In the genomic region with DNA sequence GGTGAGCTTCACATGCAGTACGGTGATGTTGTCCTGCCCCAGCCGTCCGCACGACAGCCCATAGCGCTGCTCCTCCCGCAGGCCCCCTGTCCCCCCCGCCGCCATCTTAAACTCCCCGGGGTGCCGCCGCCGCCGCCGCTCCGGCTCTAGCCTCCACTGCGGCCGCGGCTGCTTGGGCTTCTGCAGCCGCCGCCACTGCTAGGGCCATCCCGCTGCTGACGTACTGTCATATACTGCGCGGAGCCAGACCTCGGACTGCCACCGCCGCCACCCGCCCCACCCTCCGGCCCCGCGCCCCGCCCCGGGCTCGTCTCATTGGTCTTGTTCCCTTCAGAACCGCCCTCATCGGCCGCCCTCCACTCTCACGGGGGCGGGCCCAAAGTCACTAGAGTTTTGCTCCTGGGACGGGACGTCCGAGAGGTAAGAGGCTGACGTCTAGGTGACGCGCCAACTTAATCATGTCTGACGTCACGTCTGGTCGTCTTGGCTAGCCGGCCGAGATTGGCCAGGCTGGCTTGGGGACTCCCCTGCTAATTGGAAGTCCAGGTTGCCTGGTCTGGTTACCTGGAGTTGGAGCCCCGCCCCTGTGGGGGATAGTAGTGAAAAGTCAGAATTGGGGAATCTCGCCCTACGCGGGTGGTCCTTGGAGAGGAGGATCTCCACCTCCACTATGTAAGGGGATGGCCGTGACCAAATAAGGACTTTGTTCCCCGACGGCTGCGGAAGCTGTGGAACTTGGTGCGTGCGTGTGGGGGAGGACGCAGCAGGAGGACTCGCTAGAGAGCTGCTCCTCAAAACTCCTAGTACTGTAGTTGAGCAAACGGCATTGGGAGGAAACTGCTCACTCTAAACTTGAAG, we compare ENCODE assay signal across 9 cellular contexts. TPM values are rescaled to one million over a fixed set of nuclear protein-coding genes. Genes with fewer than 3 reads are reported as not detected.
A peak's percentile ranks its signal among the peaks of the same experiment; 100 is the strongest.
DNase-seq lines count a peak whose midpoint lies in the region; ATAC-seq, FAIRE-seq and TF ChIP-seq lines count a peak whose summit lies in the region.
"Had no signal": no experiment of that assay in that cellular context is flagged by ENCODE, and none has a peak within 500 bp of the region (broad histone marks: within the 10 kb centered on the region; RNA-seq: fewer than 3 reads in every experiment).

A gene (minus strand): TSS at position 235 of the 858 bp plus-strand sequence. CDS start 130 bp downstream, at position 105.

- intact Hi-C loops in kidney (cut with DNase I), result no loop called here

- H3K9me3 ChIP-seq in kidney (ENCODE audit: control insufficient read depth in 1 of 2, low read length in 2 of 2), result no peaks in the 10 kb centered on the region

- peak; percentile 84 for TF ChIP-seq POLR2A in GM18951 (IDR thresholded peaks at IDR 0.05; ENCODE audit: extremely low read depth, insufficient read depth, insufficient read length)

- in situ Hi-C loops in GM18951 (cut with MboI; ENCODE audit: low sequenced_read_pairs, unreplicated experiment), result no loop called here

- peaks cover 5 to 22% of the 10 kb centered on the region in 2 donors for H3K4me1 ChIP-seq in kidney (ENCODE audit: control insufficient read depth in 1 of 2, insufficient read depth in 1 of 2, low read depth in 1 of 2, low read length in 2 of 2)

- peak within 1 kb of the TSS; percentile 91 to 92 for H3K27ac ChIP-seq in kidney (ENCODE audit: low read depth in 2 of 2, low read length in 2 of 2)

- peak; percentile 89 for ATAC-seq in HG03175 (IDR thresholded peaks at IDR 0.05; ENCODE audit: unreplicated experiment)

- peak within 1 kb of the TSS; percentile 95 to 99 for H3K9ac ChIP-seq in kidney (ENCODE audit: low read length in 2 of 2)

- DNase-seq in AG09319 (ENCODE audit: extremely low read depth, low read depth) (peak; percentile 94), NCI-H446 treated with DMSO at 0.1 percent for 48 hours (lab: John Stamatoyannopoulos, UW) (peak; percentile 82), choroid plexus epithelial cell (ENCODE audit: low read depth) (peak; percentile 99), kidney (peak; percentile 99)
- peak; percentile 95 to 96 for DNase-seq in activated CD4-positive, alpha-beta T cell treated with anti-CD3 and anti-CD28 coated beads for 4 hours
- DNase-seq in stimulated activated CD4-positive, alpha-beta T cell treated with anti-CD3 and anti-CD28 coated beads, Interleukin-15, amount 100 ng/mL, for 1 hour (ENCODE audit: low read depth in 1 of 2, low spot score in 1 of 2), result peak; percentile 85 to 94

- peak within 1 kb of the TSS; percentile 80 for H3K4me3 ChIP-seq in choroid plexus epithelial cell (ENCODE audit: low read depth, low read length)
- H3K4me3 ChIP-seq in kidney (ENCODE audit: low read length in 2 of 2), result peak within 1 kb of the TSS; percentile 87 to 95

- peak; percentile 90 for FAIRE-seq in kidney (lab: Jason Lieb, UNC)
- FAIRE-seq: TTC549 had no signal

- no peaks in the 10 kb centered on the region for H3K36me3 ChIP-seq in kidney (ENCODE audit: control insufficient read depth in 1 of 2, insufficient read depth in 2 of 2, low read length in 2 of 2)

- TF ChIP-seq CTCF in AG09319 (IDR thresholded peaks at IDR 0.05; ENCODE audit: low read depth, low read length) (no peak), choroid plexus epithelial cell (conservative IDR thresholded peaks at IDR 0.05; ENCODE audit: low read depth, low read length) (no peak), kidney (IDR thresholded peaks at IDR 0.05; ENCODE audit: borderline replicate concordance, extremely low read depth, insufficient read depth) (no peak)

RNA-seq across cellular contexts. Expression of the gene that starts here (rescaled TPM):
- total RNA-seq in kidney, result 37.2 TPM
- polyA plus RNA-seq in kidney (ENCODE audit: insufficient read depth, low read depth, low replicate concordance), result 10.1 TPM

Comparison
In these comparisons a context has a peak if more than half of its experiments do, and no peak if none do; other contexts are left out.
1. Peak in every context shown above with its lines: DNase-seq, ATAC-seq, H3K4me3 ChIP-seq and H3K27ac ChIP-seq.